ENCODE assay signal across 9 cellular contexts in genomic region chr17:15943971-15944719, GRCh38. TPM values are rescaled to one million over a fixed set of nuclear protein-coding genes. Genes with fewer than 3 reads are reported as not detected.
A peak's percentile ranks its signal among the peaks of the same experiment; 100 is the strongest.
DNase-seq lines count a peak whose midpoint lies in the region; ATAC-seq, FAIRE-seq and TF ChIP-seq lines count a peak whose summit lies in the region.
"Had no signal": no experiment of that assay in that cellular context is flagged by ENCODE, and none has a peak within 500 bp of the region (broad histone marks: within the 10 kb centered on the region; RNA-seq: fewer than 3 reads in every experiment).

No MANE protein-coding gene starts in this region.

- 27% methylated on average over 29 of the region's 37 CpGs for WGBS in esophagus muscularis mucosa
- 20 to 27% methylated on average over 27 to 37 of the region's 37 CpGs for WGBS in pancreas, 2 donors

- intact Hi-C loops in PC-3 (cut with micrococcal nuclease): no loop called here
- intact Hi-C loops in esophagus muscularis mucosa (cut with DNase I): loop anchor here (10.0 kb wide), 1 partner anchor 51 kb away; the partner anchor contains the start of genes TTC19 and ZSWIM7
- intact Hi-C loops in pancreas (cut with DNase I): no loop called here

- peak overlapping the region; percentile 62 for H3K4me2 ChIP-seq in DOHH2 (ENCODE audit: low read length)
- peak overlapping the region; percentile 96 for H3K4me2 ChIP-seq in PC-3 (ENCODE audit: low read length)

- FAIRE-seq in pancreas (lab: Jason Lieb, UNC): no peak
- FAIRE-seq: TTC549 had no signal

- no peak for TF ChIP-seq CTCF in DOHH2 (IDR thresholded peaks at IDR 0.05; ENCODE audit: low read depth, low read length, poor library complexity, severe bottlenecking)
- no peak for TF ChIP-seq CTCF in PC-3 (conservative IDR thresholded peaks at IDR 0.05; ENCODE audit: low read depth, low read length)
- TF ChIP-seq CTCF in esophagus muscularis mucosa (IDR thresholded peaks at IDR 0.05): no peak
- no peak for TF ChIP-seq CTCF in pancreas (IDR thresholded peaks at IDR 0.05)

- H3K4me1 ChIP-seq in DOHH2 (ENCODE audit: control insufficient read depth, low read length): peaks cover 9% of the 10 kb centered on the region
- peaks cover 57% of the 10 kb centered on the region for H3K4me1 ChIP-seq in PC-3 (ENCODE audit: insufficient read depth, low read length)
- peaks cover 17 to 39% (median 34%) of the 10 kb centered on the region in 4 donors for H3K4me1 ChIP-seq in esophagus muscularis mucosa
- H3K4me1 ChIP-seq in pancreas: peaks cover 0 to 4% (median 0%) of the 10 kb centered on the region in 3 donors

- H2AFZ ChIP-seq in PC-3 (ENCODE audit: low read length): peak overlapping the region; percentile 77

- no TSS peak for BruUV-seq in PC-3 (replicated peaks; lab: Mats Ljungman, UMichigan)

- DNase-seq in PC-3: no peak
- no peak for DNase-seq in esophagus muscularis mucosa (ENCODE audit: extremely low spot score)
- DNase-seq in pancreas: peak in 1 of 6 donors; percentile 26
- DNase-seq in caudate nucleus (lab: John Stamatoyannopoulos, UW): no peak
- no peak for DNase-seq in SHP77 (lab: John Stamatoyannopoulos, UW)
- DNase-seq in NCI-H1048 (lab: John Stamatoyannopoulos, UW): no peak

- H3F3A ChIP-seq in DOHH2 (ENCODE audit: control insufficient read depth, insufficient read depth) (no peaks in the 10 kb centered on the region), PC-3 (ENCODE audit: low read length, unreplicated experiment) (peaks cover 10% of the 10 kb centered on the region)

- CTCF ChIA-PET in PC-3 (lab: Charles Lee): interaction anchor here (0.6 to 1.7 kb wide), 4 partner anchors 15 to 105 kb away, joined by 3 to 5 read pairs (median 3); no protein-coding TSS in a partner anchor

- no peak for TF ChIP-seq EP300 in esophagus muscularis mucosa (IDR thresholded peaks at IDR 0.05)

- POLR2A ChIA-PET in PC-3 (lab: Charles Lee; ENCODE audit: unreplicated experiment): no interaction called here

- no peaks in the 10 kb centered on the region for H3K9me2 ChIP-seq in DOHH2 (replicated peaks; ENCODE audit: control insufficient read depth, low read length)
- H3K9me2 ChIP-seq in PC-3 (replicated peaks; ENCODE audit: low read length): no peaks in the 10 kb centered on the region

- H4K20me1 ChIP-seq in DOHH2 (ENCODE audit: control insufficient read depth, insufficient read depth, low read depth, low read length): no peaks in the 10 kb centered on the region
- H4K20me1 ChIP-seq in PC-3 (ENCODE audit: low read length): 0 out of 2 replicates have a peak, but pooled peaks cover 4% of the 10 kb centered on the region

- no peaks in the 10 kb centered on the region for H3K9me3 ChIP-seq in DOHH2 (ENCODE audit: control insufficient read depth, insufficient read depth, low read length)
- H3K9me3 ChIP-seq in PC-3 (ENCODE audit: low read length): no peaks in the 10 kb centered on the region
- H3K9me3 ChIP-seq in esophagus muscularis mucosa: no peaks in the 10 kb centered on the region
- no peaks in the 10 kb centered on the region for H3K9me3 ChIP-seq in pancreas

- TF ChIP-seq POLR2A in esophagus muscularis mucosa (IDR thresholded peaks at IDR 0.05; ENCODE audit: low read depth): no peak

- no peak for ATAC-seq in PC-3
- ATAC-seq in pancreas: no peak
- no peak for ATAC-seq in GM21786 (IDR thresholded peaks at IDR 0.05; ENCODE audit: unreplicated experiment)

- no peak overlapping the region for H3K27ac ChIP-seq in DOHH2 (ENCODE audit: low read depth, low read length)
- peak overlapping the region; percentile 83 for H3K27ac ChIP-seq in PC-3 (ENCODE audit: low read length)
- peak overlapping the region in 1 of 4 donors; percentile 23 for H3K27ac ChIP-seq in esophagus muscularis mucosa (replicated peaks in 1 of 4)
- H3K27ac ChIP-seq in pancreas: peak overlapping the region in 1 of 4 donors; percentile 62
- no peak overlapping the region for H3K27ac ChIP-seq in caudate nucleus (ENCODE audit: low read depth, low read length)

- H3K4me3 ChIP-seq in DOHH2 (ENCODE audit: low read length) (peak overlapping the region; percentile 50), PC-3 (ENCODE audit: low read length) (peak overlapping the region; percentile 81), esophagus muscularis mucosa (peak overlapping the region; percentile 57 to 70 (median 64)), pancreas (peak overlapping the region; percentile 38 to 66 (median 49))

- H3K79me2 ChIP-seq in DOHH2 (ENCODE audit: control insufficient read depth, low read length): no peaks in the 10 kb centered on the region
- peaks cover 41% of the 10 kb centered on the region for H3K79me2 ChIP-seq in PC-3 (ENCODE audit: low read length)

- H3K27me3 ChIP-seq in DOHH2 (ENCODE audit: control insufficient read depth, low read length) (peaks cover 21% of the 10 kb centered on the region), PC-3 (ENCODE audit: low read length) (no peaks in the 10 kb centered on the region), esophagus muscularis mucosa (peaks cover 0 to 42% (median 4%) of the 10 kb centered on the region in 4 donors), pancreas (no peaks in the 10 kb centered on the region)

- H3K9ac ChIP-seq in PC-3 (ENCODE audit: low read length): peak overlapping the region; percentile 99

- H3K36me3 ChIP-seq in DOHH2 (ENCODE audit: control insufficient read depth, low read length) (no peaks in the 10 kb centered on the region), PC-3 (ENCODE audit: low read depth, low read length) (no peaks in the 10 kb centered on the region), esophagus muscularis mucosa (no peaks in the 10 kb centered on the region), pancreas (no peaks in the 10 kb centered on the region)

RNA-seq across cellular contexts. Expression of gene ADORA2B, which starts 0.8 kb away (rescaled TPM):
- 118 and 130 TPM in 2 replicates for total RNA-seq in PC-3 (2014; rRNA removed)
- under 1 TPM; 0.26 to 0.75 (median 0.37) TPM for total RNA-seq in esophagus muscularis mucosa
- total RNA-seq in pancreas: 1 to 10 TPM in 4 of 6 donors, under 1 TPM in 2; 0.43 to 2.7 (median 1.1) TPM
- under 1 TPM; 0.27 to 0.80 TPM for polyA plus RNA-seq in pancreas

RNA-seq across cellular contexts. Expression of gene ZSWIM7, which starts 55.4 kb away (rescaled TPM):
- 96.1 and 97.6 TPM in 2 replicates for total RNA-seq in PC-3 (2014; rRNA removed)
- total RNA-seq in esophagus muscularis mucosa: 10 to 100 TPM; 16.2 to 22.7 (median 17.5) TPM
- total RNA-seq in pancreas: 10 to 100 TPM in 4 of 6 donors, 1 to 10 TPM in 2; 6.6 to 13.4 (median 10.7) TPM
- 10 to 100 TPM; 24.6 to 30.6 TPM for polyA plus RNA-seq in pancreas

RNA-seq across cellular contexts. Expression of gene TTC19, which starts 55.5 kb away (rescaled TPM):
- 187 and 436 TPM in 2 replicates for total RNA-seq in PC-3 (2014; rRNA removed)
- 10 to 100 TPM; 40.9 to 56.4 (median 50.5) TPM for total RNA-seq in esophagus muscularis mucosa
- 10 to 100 TPM; 16.8 to 22.7 (median 19.3) TPM for total RNA-seq in pancreas
- 10 to 100 TPM; 11.4 to 27.9 TPM for polyA plus RNA-seq in pancreas

Comparison
In these comparisons a context has a peak if more than half of its experiments do, and no peak if none do; other contexts are left out.
1. RNA of gene ADORA2B, which starts 0.8 kb away (total RNA-seq): 118 to 130 TPM in PC-3; 0.43 to 2.7 TPM in pancreas and 0.26 to 0.75 TPM in esophagus muscularis mucosa; every median in the first group is over 10 times any median in the second.
2. Peak in every context shown above with its lines, with median percentiles within 50 percentile points of each other: H3K4me3 ChIP-seq.